In the genomic region with DNA sequence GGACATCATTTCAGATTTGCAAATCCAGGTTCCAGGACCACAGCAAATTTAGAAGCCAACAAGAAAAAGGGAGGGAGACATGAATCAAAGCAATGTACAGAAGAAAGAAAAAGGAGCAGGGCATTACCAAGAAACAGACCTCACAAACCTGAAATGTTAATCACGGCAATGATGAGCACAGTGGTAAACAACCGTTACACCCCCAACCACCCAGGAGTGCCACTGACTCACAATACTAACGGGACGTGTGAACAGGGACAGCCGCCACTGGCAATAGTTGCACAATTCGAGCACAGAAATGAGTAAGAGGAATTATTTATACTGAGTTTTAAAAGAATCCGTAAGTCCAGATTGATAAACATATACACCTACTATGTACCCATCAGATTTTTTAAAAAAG, we compare ENCODE assay signal across 9 cellular contexts. TPM values are rescaled to one million over a fixed set of nuclear protein-coding genes. Genes with fewer than 3 reads are reported as not detected.
DNase-seq lines count a peak whose midpoint lies in the region; ATAC-seq and TF ChIP-seq lines count a peak whose summit lies in the region.
"Had no signal": no experiment of that assay in that cellular context is flagged by ENCODE, and none has a peak within 500 bp of the region (broad histone marks: within the 10 kb centered on the region; RNA-seq: fewer than 3 reads in every experiment).

No MANE protein-coding gene starts in this region.

- TF ChIP-seq POLR2A in stomach (IDR thresholded peaks at IDR 0.05) (no peak), spleen (IDR thresholded peaks at IDR 0.05) (no peak)

- intact Hi-C loops in stomach (cut with DNase I; ENCODE audit: low total_unique reads) = no loop called here
- intact Hi-C loops in spleen (cut with DNase I; ENCODE audit: low total_unique reads) = no loop called here

- peaks cover 47% of the 10 kb centered on the region for H3K36me3 ChIP-seq in adipocyte (ENCODE audit: control insufficient read depth, insufficient read depth, low read length, severe bottlenecking)
- H3K36me3 ChIP-seq in stomach = peaks cover 34 to 46% (median 44%) of the 10 kb centered on the region in 4 donors
- peaks cover 0 to 52% (median 44%) of the 10 kb centered on the region in 6 donors for H3K36me3 ChIP-seq in spleen

- H3K4me1 Mint-ChIP-seq in activated CD8-positive, alpha-beta memory T cell treated with anti-CD3 and anti-CD28 coated beads, Interleukin-2, amount 10 ng/mL, durations not matched to agents 7 days and 5 days = peaks cover 70% of the 10 kb centered on the region
- H3K4me1 Mint-ChIP-seq in immature natural killer cell = peaks cover 68 to 72% of the 10 kb centered on the region in 2 donors

- H3K27me3 ChIP-seq in adipocyte (replicated peaks; ENCODE audit: control insufficient read depth, insufficient read depth, low read length) = no peaks in the 10 kb centered on the region
- H3K27me3 ChIP-seq in stomach = no peaks in the 10 kb centered on the region
- H3K27me3 ChIP-seq in spleen (replicated peaks in 1 of 7) = no peaks in the 10 kb centered on the region

- H3K9me3 ChIP-seq in adipocyte (ENCODE audit: control insufficient read depth, low read length) (no peaks in the 10 kb centered on the region), stomach (no peaks in the 10 kb centered on the region), spleen (no peaks in the 10 kb centered on the region)

- no peaks in the 10 kb centered on the region for H3K27me3 Mint-ChIP-seq in activated CD8-positive, alpha-beta memory T cell treated with anti-CD3 and anti-CD28 coated beads, Interleukin-2, amount 10 ng/mL, durations not matched to agents 7 days and 5 days
- H3K27me3 Mint-ChIP-seq in immature natural killer cell (ENCODE audit: low read depth in 3 of 3) = peaks cover 0 to 1% (median 0%) of the 10 kb centered on the region in 3 donors

- no peak for TF ChIP-seq CTCF in stomach (IDR thresholded peaks at IDR 0.05)
- TF ChIP-seq CTCF in spleen (IDR thresholded peaks at IDR 0.05 in 8 of 11, conservative IDR thresholded peaks at IDR 0.05 in 3 of 11) = no peak
- TF ChIP-seq CTCF in GM10266 (IDR thresholded peaks at IDR 0.05; ENCODE audit: control insufficient read depth, insufficient read depth, low read depth, missing control alignments) = no peak

- 27 to 47% (median 33%) methylated on average over 7 of the region's 7 CpGs for WGBS in stomach, 5 donors
- WGBS in spleen, 5 donors = 35 to 52% (median 46%) methylated on average over 7 of the region's 7 CpGs

- H3K9ac ChIP-seq in adipocyte (ENCODE audit: low read length) = peak overlapping the region; percentile 7

- ATAC-seq in activated CD8-positive, alpha-beta memory T cell treated with anti-CD3 and anti-CD28 coated beads, Interleukin-2, amount 10 ng/mL, durations not matched to agents 7 days and 5 days = peak; percentile 60

- TF ChIP-seq EP300 in stomach (IDR thresholded peaks at IDR 0.05) = no peak

- H3K27ac ChIP-seq in stomach = peak overlapping the region in 4 of 5 donors; percentile 3 to 62 (median 34)
- H3K27ac ChIP-seq in spleen = peak overlapping the region in 2 of 8 donors; percentile 17 to 23

- CTCF ChIA-PET in activated CD8-positive, alpha-beta memory T cell treated with anti-CD3 and anti-CD28 coated beads, Interleukin-2, amount 10 ng/mL, durations not matched to agents 7 days and 5 days (lab: Charles Lee) = no interaction called here

- no peak overlapping the region for H3K4me3 Mint-ChIP-seq in activated CD8-positive, alpha-beta memory T cell treated with anti-CD3 and anti-CD28 coated beads, Interleukin-2, amount 10 ng/mL, durations not matched to agents 7 days and 5 days
- H3K4me3 Mint-ChIP-seq in immature natural killer cell = peak overlapping the region in 1 of 5 donors; percentile 43

- peak; percentile 58 for DNase-seq in activated CD8-positive, alpha-beta memory T cell treated with anti-CD3 and anti-CD28 coated beads, Interleukin-2, amount 10 ng/mL, durations not matched to agents 7 days and 5 days
- DNase-seq in activated CD8-positive, alpha-beta memory T cell treated with anti-CD3 and anti-CD28 coated beads for 24 hours = no peak
- DNase-seq in adipocyte (ENCODE audit: low read depth) = peak; percentile 64
- no peak for DNase-seq in immature natural killer cell
- DNase-seq in stomach = no peak
- no peak for DNase-seq in spleen
- no peak for DNase-seq in GM10266 (ENCODE audit: extremely low spot score)
- no peak for DNase-seq in NCI-H748 treated with DMSO at 0.1 percent for 48 hours (lab: John Stamatoyannopoulos, UW)
- DNase-seq: NCI-H1436 treated with DMSO at 0.1 percent for 48 hours had no signal

- no peaks in the 10 kb centered on the region for H3K9me3 Mint-ChIP-seq in activated CD8-positive, alpha-beta memory T cell treated with anti-CD3 and anti-CD28 coated beads, Interleukin-2, amount 10 ng/mL, durations not matched to agents 7 days and 5 days (ENCODE audit: low read depth)
- no peaks in the 10 kb centered on the region for H3K9me3 Mint-ChIP-seq in immature natural killer cell

- H3K36me3 Mint-ChIP-seq in activated CD8-positive, alpha-beta memory T cell treated with anti-CD3 and anti-CD28 coated beads, Interleukin-2, amount 10 ng/mL, durations not matched to agents 7 days and 5 days = peaks cover 45% of the 10 kb centered on the region
- peaks cover 0 to 13% (median 9%) of the 10 kb centered on the region in 3 donors for H3K36me3 Mint-ChIP-seq in immature natural killer cell

- H3K27ac Mint-ChIP-seq in activated CD8-positive, alpha-beta memory T cell treated with anti-CD3 and anti-CD28 coated beads, Interleukin-2, amount 10 ng/mL, durations not matched to agents 7 days and 5 days = peak overlapping the region; percentile 69
- H3K27ac Mint-ChIP-seq in immature natural killer cell = peak overlapping the region in 4 of 6 donors; percentile 2 to 53 (median 28)

- H3K4me1 ChIP-seq in adipocyte (ENCODE audit: control insufficient read depth, insufficient read depth, low read length) = peaks cover 47% of the 10 kb centered on the region
- H3K4me1 ChIP-seq in stomach = peaks cover 38 to 85% (median 65%) of the 10 kb centered on the region in 4 donors
- H3K4me1 ChIP-seq in spleen = peaks cover 54 to 93% (median 74%) of the 10 kb centered on the region in 6 donors

- peak overlapping the region; percentile 46 for H3K4me3 ChIP-seq in adipocyte (ENCODE audit: low read length)
- no peak overlapping the region for H3K4me3 ChIP-seq in stomach
- no peak overlapping the region for H3K4me3 ChIP-seq in spleen

RNA-seq across cellular contexts. Expression of gene USP22, which starts 13.8 kb away (rescaled TPM):
- 100 to 1,000 TPM; 120 to 180 TPM for total RNA-seq in activated CD8-positive, alpha-beta memory T cell treated with anti-CD3 and anti-CD28 coated beads, Interleukin-2, amount 10 ng/mL, durations not matched to agents 7 days and 5 days
- polyA plus RNA-seq in immature natural killer cell = 10 to 100 TPM in 2 of 3 donors, 1 to 10 TPM in 1; 9.6 to 31.7 (median 21.4) TPM
- total RNA-seq in stomach = 100 to 1,000 TPM; 161 to 394 (median 184) TPM
- 10 to 100 TPM; 28.1 to 38.0 (median 33.5) TPM for polyA plus RNA-seq in stomach
- total RNA-seq in spleen = 100 to 1,000 TPM; 131 to 200 (median 162) TPM
- 10 to 100 TPM; 21.7 to 44.2 (median 26.2) TPM for polyA plus RNA-seq in spleen

Comparison
In these comparisons a context has a peak if more than half of its experiments do, and no peak if none do; other contexts are left out.
1. DNase-seq: peak in activated CD8-positive, alpha-beta memory T cell treated with anti-CD3 and anti-CD28 coated beads, Interleukin-2, amount 10 ng/mL, durations not matched to agents 7 days and 5 days (single experiment) and adipocyte (single experiment); none in activated CD8-positive, alpha-beta memory T cell treated with anti-CD3 and anti-CD28 coated beads for 24 hours (single experiment), immature natural killer cell (0 of 3), stomach (single experiment), spleen (single experiment), GM10266 (single experiment) and NCI-H748 treated with DMSO at 0.1 percent for 48 hours (single experiment).